15 cellular contexts compared by ENCODE assay signal in genomic region chr16:21647562-21648164, GRCh38. TPM values are rescaled to one million over a fixed set of nuclear protein-coding genes. Genes with fewer than 3 reads are reported as not detected.
DNase-seq lines count a peak whose midpoint lies in the region; ATAC-seq lines count a peak whose summit lies in the region.
"Had no signal": no experiment of that assay in that cellular context is flagged by ENCODE, and none has a peak within 500 bp of the region (broad histone marks: within the 10 kb centered on the region; RNA-seq: fewer than 3 reads in every experiment).

No MANE protein-coding gene starts in this region.

- H3K27me3 ChIP-seq in CD4-positive, alpha-beta memory T cell (ENCODE audit: insufficient read depth, low read length), result no peaks in the 10 kb centered on the region
- H3K27me3 ChIP-seq in Karpas-422 (ENCODE audit: low read length), result no peaks in the 10 kb centered on the region
- H3K27me3 ChIP-seq: colonic mucosa, gastrocnemius medialis had no signal

- H3K4me1 ChIP-seq in CD4-positive, alpha-beta memory T cell (ENCODE audit: insufficient read depth, low read length), result peaks cover 60% of the 10 kb centered on the region
- H3K4me1 ChIP-seq in Karpas-422 (ENCODE audit: low read length), result peaks cover 100% of the 10 kb centered on the region

- intact Hi-C loops in CD4-positive, alpha-beta memory T cell (cut with micrococcal nuclease), result loop anchor here (2.0 kb wide), 1 partner anchor 13 kb away; no protein-coding TSS in a partner anchor

- H3K36me3 Mint-ChIP-seq in CD4-positive, alpha-beta memory T cell, result peaks cover 0 to 1% of the 10 kb centered on the region in 2 donors
- H3K36me3 Mint-ChIP-seq in immature natural killer cell, result no peaks in the 10 kb centered on the region

- no peak overlapping the region for H3K4me3 ChIP-seq in CD4-positive, alpha-beta memory T cell (ENCODE audit: low read length in 2 of 2)
- H3K4me3 ChIP-seq in Karpas-422 (ENCODE audit: low read length), result peak overlapping the region; percentile 53; the same call in 1 of the 2 replicates
- H3K4me3 ChIP-seq: colonic mucosa, gastrocnemius medialis, lung had no signal

- H3K27ac Mint-ChIP-seq in CD4-positive, alpha-beta memory T cell, result peak overlapping the region; percentile 91 to 98 (median 95)
- H3K27ac Mint-ChIP-seq in immature natural killer cell, result peak overlapping the region; percentile 94 to 97 (median 96)

- H3K36me3 ChIP-seq in CD4-positive, alpha-beta memory T cell (ENCODE audit: insufficient read depth, low read length), result no peaks in the 10 kb centered on the region
- H3K36me3 ChIP-seq in Karpas-422 (ENCODE audit: insufficient read depth, low read length), result no peaks in the 10 kb centered on the region
- H3K36me3 ChIP-seq: colonic mucosa, gastrocnemius medialis had no signal

- peaks cover 34 to 66% (median 49%) of the 10 kb centered on the region in 4 donors for H3K4me1 Mint-ChIP-seq in CD4-positive, alpha-beta memory T cell
- H3K4me1 Mint-ChIP-seq in immature natural killer cell, result peaks cover 55% of the 10 kb centered on the region in 2 donors

- H3K27ac ChIP-seq in CD4-positive, alpha-beta memory T cell (ENCODE audit: low read depth, low read length), result peak overlapping the region; percentile 61
- peak overlapping the region; percentile 97 for H3K27ac ChIP-seq in Karpas-422 (ENCODE audit: low read length)
- H3K27ac ChIP-seq: gastrocnemius medialis had no signal

- peak overlapping the region; percentile 69 for H3K9ac ChIP-seq in Karpas-422 (ENCODE audit: low read length)

- peak; percentile 9 for ATAC-seq in GM19438 (IDR thresholded peaks at IDR 0.05; ENCODE audit: low read depth, unreplicated experiment)
- ATAC-seq in GM21825 (IDR thresholded peaks at IDR 0.05; ENCODE audit: unreplicated experiment), result no peak
- ATAC-seq in left lobe of liver, result no peak
- ATAC-seq in GM21390 (IDR thresholded peaks at IDR 0.05; ENCODE audit: unreplicated experiment), result no peak
- ATAC-seq: gastrocnemius medialis had no signal

- POLR2A ChIA-PET in CD4-positive, alpha-beta memory T cell (lab: Charles Lee; ENCODE audit: partially characterized antibody), result interaction anchor here (0.7 to 3.3 kb wide), 8 partner anchors 10 to 544 kb away, joined by 3 to 19 read pairs (median 6); no protein-coding TSS in a partner anchor

- DNase-seq in CD4-positive, alpha-beta memory T cell, result no peak
- DNase-seq in Karpas-422 (no peak), immature natural killer cell (no peak), left lobe of liver (ENCODE audit: low spot score) (no peak), NCI-H524 (lab: John Stamatoyannopoulos, UW) (no peak)
- DNase-seq: activated gamma-delta T cell, COR-L47, gastrocnemius medialis, NCI-H1105 treated with DMSO at 0.1 percent for 48 hours had no signal

- no peaks in the 10 kb centered on the region for H3K27me3 Mint-ChIP-seq in CD4-positive, alpha-beta memory T cell
- peaks cover 4 to 12% (median 11%) of the 10 kb centered on the region in 3 donors for H3K27me3 Mint-ChIP-seq in immature natural killer cell (ENCODE audit: low read depth in 3 of 3)

- peak overlapping the region in 7 of 8 donors; percentile 25 to 90 (median 68) for H3K4me3 Mint-ChIP-seq in CD4-positive, alpha-beta memory T cell
- H3K4me3 Mint-ChIP-seq in immature natural killer cell, result peak overlapping the region in 2 of 5 donors; percentile 26 to 61

- no peaks in the 10 kb centered on the region for H3K9me2 ChIP-seq in Karpas-422 (replicated peaks; ENCODE audit: insufficient read depth, low read length)

- peaks cover 47% of the 10 kb centered on the region for H3K79me2 ChIP-seq in Karpas-422 (ENCODE audit: low read length)

- peak overlapping the region; percentile 79 for H3K4me2 ChIP-seq in Karpas-422 (ENCODE audit: low read depth, low read length, poor library complexity, severe bottlenecking)

- no peak overlapping the region for H2AFZ ChIP-seq in Karpas-422 (ENCODE audit: low read length)

- no peaks in the 10 kb centered on the region for H4K20me1 ChIP-seq in Karpas-422 (ENCODE audit: insufficient read depth, low read depth, low read length)

- H3K9me3 Mint-ChIP-seq in CD4-positive, alpha-beta memory T cell, result no peaks in the 10 kb centered on the region
- no peaks in the 10 kb centered on the region for H3K9me3 Mint-ChIP-seq in immature natural killer cell

- no peaks in the 10 kb centered on the region for H3K9me3 ChIP-seq in CD4-positive, alpha-beta memory T cell (ENCODE audit: control insufficient read depth in 1 of 2, low read length in 2 of 2)
- no peaks in the 10 kb centered on the region for H3K9me3 ChIP-seq in Karpas-422 (ENCODE audit: low read length)
- H3K9me3 ChIP-seq: colonic mucosa, gastrocnemius medialis had no signal

- CTCF ChIA-PET in CD4-positive, alpha-beta memory T cell (lab: Charles Lee; ENCODE audit: partially characterized antibody), result interaction anchor here (0.8 to 6.9 kb wide), 4 partner anchors 8 to 58 kb away, joined by 3 to 83 read pairs (median 12); no protein-coding TSS in a partner anchor

RNA-seq across cellular contexts. Expression of gene IGSF6, which starts 4.7 kb away (rescaled TPM):
- 1 to 10 TPM; 3.9 to 5.1 TPM for total RNA-seq in CD4-positive, alpha-beta memory T cell
- polyA plus RNA-seq in CD4-positive, alpha-beta memory T cell, result under 1 TPM; 0.13 to 0.31 TPM
- total RNA-seq in Karpas-422 (2014; rRNA removed; shearing (Covaris generic); ENCODE audit: low replicate concordance), result 0.29 and 0.56 TPM in 2 replicates
- 1 to 10 TPM; 1.2 to 5.3 (median 5.2) TPM for polyA plus RNA-seq in immature natural killer cell
- 2.8 TPM for total RNA-seq in left lobe of liver
- total RNA-seq: pulmonary artery endothelial cell had no signal

RNA-seq across cellular contexts. Expression of gene OTOA, which starts 16.1 kb away (rescaled TPM):
- under 1 TPM; 0.11 to 0.17 TPM for total RNA-seq in CD4-positive, alpha-beta memory T cell
- polyA plus RNA-seq in CD4-positive, alpha-beta memory T cell, result not detected
- total RNA-seq in Karpas-422 (2014; rRNA removed; shearing (Covaris generic); ENCODE audit: low replicate concordance), result 0.07 TPM in 1 of 2 replicates, not detected in the other
- not detected for polyA plus RNA-seq in immature natural killer cell
- total RNA-seq in left lobe of liver, result 0.10 TPM
- total RNA-seq: colonic mucosa, pulmonary artery endothelial cell had no signal

RNA-seq across cellular contexts. Expression of gene METTL9, which starts 48.3 kb away (rescaled TPM):
- total RNA-seq in CD4-positive, alpha-beta memory T cell, result 10 to 100 TPM; 71.1 to 92.8 TPM
- 100 to 1,000 TPM; 122 to 175 TPM for polyA plus RNA-seq in CD4-positive, alpha-beta memory T cell
- total RNA-seq in Karpas-422 (2014; rRNA removed; shearing (Covaris generic); ENCODE audit: low replicate concordance), result 82.6 and 90.6 TPM in 2 replicates
- 100 to 1,000 TPM; 113 to 149 (median 147) TPM for polyA plus RNA-seq in immature natural killer cell
- 11.4 TPM for total RNA-seq in left lobe of liver
